ENCODE assay signal across 22 cellular contexts in the genomic region with DNA sequence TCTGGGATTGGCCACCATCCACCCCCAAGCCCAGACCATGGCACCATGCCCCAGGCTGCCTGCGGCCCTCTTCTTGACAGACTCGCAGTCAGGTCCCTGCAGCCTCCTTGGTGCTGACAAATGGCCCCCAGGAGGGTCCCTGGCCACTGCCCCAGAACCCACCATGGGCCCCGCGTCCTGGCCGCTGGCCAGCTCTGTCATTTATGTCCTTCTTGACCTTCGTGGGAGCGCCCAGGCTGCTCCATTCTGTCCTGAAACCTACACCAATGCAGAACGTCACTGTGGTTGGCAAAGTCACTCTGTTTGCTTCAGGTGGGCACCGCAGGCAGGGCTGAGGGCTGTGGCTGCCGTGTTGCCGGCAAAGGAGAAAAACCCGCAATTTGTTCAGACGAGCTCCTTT.
"Had no signal": no experiment of that assay in that cellular context is flagged by ENCODE, and none has a peak within 500 bp of the region (broad histone marks: within the 10 kb centered on the region; RNA-seq: fewer than 3 reads in every experiment).

No MANE protein-coding gene starts in this region.

- ATAC-seq: HepG2, Panc1, PC-3 had no signal

- H3K9ac ChIP-seq: KMS-11, SK-N-SH had no signal

- DNase-seq: IMR-90; Kasumi-1; MM.1S; NCI-H1105 treated with DMSO at 0.1 percent for 48 hours; NCI-H1417 treated with DMSO at 0.1 percent for 48 hours; NCI-H1694 treated with DMSO at 0.1 percent for 48 hours; NCI-H1930; NCI-H2081; NCI-H2107; NCI-H2227 treated with DMSO at 0.1 percent for 48 hours; NCI-H524; NCI-H526 treated with DMSO at 0.1 percent for 48 hours; NCI-H748 treated with DMSO at 0.1 percent for 48 hours; NK-92 treated with Interleukin-12 subunit alpha and Interleukin-12 subunit beta, amount 100 ng/mL, for 24 hours; PC-3; SHP77; SK-N-SH; SW 1271 had no signal

- H3K27ac ChIP-seq: KMS-11, RWPE1 had no signal

- FAIRE-seq: HepG2 had no signal

- H3K4me2 ChIP-seq: KMS-11, SK-N-SH had no signal

- H3K9me3 ChIP-seq: SK-N-SH had no signal
